Comparison of ENCODE assay signal across 15 cellular contexts in genomic region chr16:67120025-67120424, GRCh38.
"Had no signal": no experiment of that assay in that cellular context is flagged by ENCODE, and none has a peak within 500 bp of the region (broad histone marks: within the 10 kb centered on the region; RNA-seq: fewer than 3 reads in every experiment).

No MANE protein-coding gene starts in this region.

- H3K4me3 ChIP-seq: ascending aorta, left lung, mucosa of descending colon, pancreas, testis, upper lobe of left lung had no signal

- H3K9me3 ChIP-seq: ascending aorta, left lung, mucosa of descending colon, pancreas, testis, upper lobe of left lung had no signal

- H3K27me3 ChIP-seq: ascending aorta, left lung, pancreas, testis, upper lobe of left lung had no signal

- DNase-seq: activated CD4-positive, alpha-beta T cell treated with anti-CD3 and anti-CD28 coated beads, Interleukin-2, amount 50 U/mL, for 1 hour; activated CD4-positive, CD25-positive, alpha-beta regulatory T cell; activated CD8-positive, alpha-beta memory T cell treated with anti-CD3 and anti-CD28 coated beads for 24 hours; activated naive CD4-positive, alpha-beta T cell treated with Interleukin-2 at 50 U/mL for 16 hours; endodermal cell; erythroblast; left lung; mucosa of descending colon; naive thymus-derived CD4-positive, alpha-beta T cell; pancreas; stimulated activated CD4-positive, alpha-beta T cell treated with anti-CD3 and anti-CD28 coated beads, Interleukin-1b, Interleukin-23, amount 100 ng/mL, for 48 hours; stimulated activated naive CD8-positive, alpha-beta T cell treated with anti-CD3 and anti-CD28 coated beads, Interleukin-15, amount 100 ng/mL, for 72 hours; testis; upper lobe of left lung had no signal

- H3K27ac ChIP-seq: ascending aorta, pancreas, testis, upper lobe of left lung had no signal

- ATAC-seq: left lung; mucosa of descending colon; naive thymus-derived CD4-positive, alpha-beta T cell; pancreas; stimulated activated naive CD8-positive, alpha-beta T cell treated with anti-CD3 and anti-CD28 coated beads, Interleukin-15, amount 100 ng/mL, for 72 hours had no signal
